Comparison of ENCODE assay signal across 8 cellular contexts in genomic region chr10:71285180-71285545, GRCh38. TPM values are rescaled to one million over a fixed set of nuclear protein-coding genes. Genes with fewer than 3 reads are reported as not detected.
A peak's percentile ranks its signal among the peaks of the same experiment; 100 is the strongest.
DNase-seq lines count a peak whose midpoint lies in the region; ATAC-seq and TF ChIP-seq lines count a peak whose summit lies in the region.

No MANE protein-coding gene starts in this region.

- H3K9ac ChIP-seq in endodermal cell (ENCODE audit: extremely low read depth, low read length, poor library complexity, severe bottlenecking): no peak overlapping the region

- H3K9me3 ChIP-seq in endodermal cell (ENCODE audit: control insufficient read depth, low read length): peaks cover 6% of the 10 kb centered on the region

- H3K27me3 ChIP-seq in endodermal cell (ENCODE audit: control insufficient read depth, insufficient read depth, low read length, poor library complexity, severe bottlenecking): no peaks in the 10 kb centered on the region

- H3K27me3 Mint-ChIP-seq in endodermal cell (ENCODE audit: insufficient read depth) (no peaks in the 10 kb centered on the region), naive B cell (peaks cover 0 to 8% (median 0%) of the 10 kb centered on the region in 3 donors)

- ATAC-seq in naive B cell (ENCODE audit: low read depth in 2 of 2) (peak in 1 of 2 donors; percentile 51), GM21515 (IDR thresholded peaks at IDR 0.05; ENCODE audit: unreplicated experiment) (no peak)

- H3K9me3 Mint-ChIP-seq in endodermal cell (no peaks in the 10 kb centered on the region), naive B cell (no peaks in the 10 kb centered on the region)

- 60 to 80% methylated on average over 6 to 11 of the region's 11 CpGs for WGBS in endodermal cell (ENCODE audit: insufficient coverage in 1 of 2, insufficient read length in 1 of 2), 2 experiments

- H3K36me3 Mint-ChIP-seq in endodermal cell (ENCODE audit: low read depth) (peaks cover 7% of the 10 kb centered on the region), naive B cell (no peaks in the 10 kb centered on the region)

- H3K4me1 Mint-ChIP-seq in endodermal cell: peaks cover 12% of the 10 kb centered on the region
- H3K4me1 Mint-ChIP-seq in naive B cell: peaks cover 0 to 6% (median 5%) of the 10 kb centered on the region in 3 donors

- peaks cover 7% of the 10 kb centered on the region for H3K36me3 ChIP-seq in endodermal cell (ENCODE audit: control insufficient read depth, insufficient read depth, low read length)

- H3K4me3 Mint-ChIP-seq in endodermal cell: no peak overlapping the region
- no peak overlapping the region for H3K4me3 Mint-ChIP-seq in naive B cell

- TF ChIP-seq CTCF in WI38 (IDR thresholded peaks at IDR 0.05; ENCODE audit: low read depth, low read length) (peak; percentile 75), endodermal cell (conservative IDR thresholded peaks at IDR 0.05) (peak; percentile 88)

- H3K4me3 ChIP-seq in WI38 (ENCODE audit: low read depth, low read length): no peak overlapping the region
- H3K4me3 ChIP-seq in endodermal cell (ENCODE audit: low read length): no peak overlapping the region

- H3K4me1 ChIP-seq in endodermal cell (ENCODE audit: control insufficient read depth, insufficient read depth, low read length): peaks cover 16% of the 10 kb centered on the region

- DNase-seq in DMS53 treated with DMSO at 0.1 percent for 48 hours (lab: John Stamatoyannopoulos, UW; ENCODE audit: unreplicated experiment) (peak; percentile 13), HuH-7.5 (ENCODE audit: low spot score) (peak; percentile 71), endodermal cell (peak; percentile 90), naive B cell (peak; percentile 12), ureter (ENCODE audit: low spot score) (no peak), SW 1271 (lab: John Stamatoyannopoulos, UW) (no peak)

- no peak overlapping the region for H3K27ac Mint-ChIP-seq in endodermal cell
- H3K27ac Mint-ChIP-seq in naive B cell: no peak overlapping the region

- no peak overlapping the region for H3K27ac ChIP-seq in endodermal cell (ENCODE audit: low read depth, low read length)

RNA-seq across cellular contexts. Expression of gene SLC29A3, which starts 33.9 kb away (rescaled TPM):
- total RNA-seq in endodermal cell: 10 to 100 TPM; 14.1 to 16.8 TPM
- 11.4 TPM for polyA plus RNA-seq in endodermal cell (2013, experiment 1 of 2)
- 9.7 TPM for polyA plus RNA-seq in endodermal cell (2013, experiment 2 of 2)
- 10 to 100 TPM in 1 of 6 donors, 1 to 10 TPM in 5; 4.3 to 14.5 (median 5.4) TPM for polyA plus RNA-seq in naive B cell (ENCODE audit: low read depth in 6 of 6)
- total RNA-seq in ureter: 22.4 TPM

Comparison
In these comparisons a context has a peak if more than half of its experiments do, and no peak if none do; other contexts are left out.
1. DNase-seq: peak in DMS53 treated with DMSO at 0.1 percent for 48 hours (single experiment), HuH-7.5 (single experiment), endodermal cell (single experiment) and naive B cell (single experiment); none in ureter (single experiment) and SW 1271 (0 of 2).